ENCODE assay signal across 9 cellular contexts in genomic region chr5:154466147-154466546, GRCh38. TPM values are rescaled to one million over a fixed set of nuclear protein-coding genes. Genes with fewer than 3 reads are reported as not detected.
"Had no signal": no experiment of that assay in that cellular context is flagged by ENCODE, and none has a peak within 500 bp of the region (broad histone marks: within the 10 kb centered on the region; RNA-seq: fewer than 3 reads in every experiment).

No MANE protein-coding gene starts in this region.

- FAIRE-seq: H1, H54, K562 had no signal

- H2AFZ ChIP-seq: GM23338 had no signal

- H3K4me3 ChIP-seq: GM23338, K562 had no signal

- ATAC-seq: K562 had no signal

- H3K4me2 ChIP-seq: GM23338 had no signal

- DNase-seq: H9, HCEC 1CT, KG1 had no signal

RNA-seq across cellular contexts. Expression of gene HAND1, which starts 11.9 kb away (rescaled TPM):
- total RNA-seq: GM23338, H1, H9, HT1080, IMR-90, K562 had no signal
- polyA plus RNA-seq: GM23338, IMR-90, K562 had no signal
